ENCODE assay signal across 8 cellular contexts in the genomic region with DNA sequence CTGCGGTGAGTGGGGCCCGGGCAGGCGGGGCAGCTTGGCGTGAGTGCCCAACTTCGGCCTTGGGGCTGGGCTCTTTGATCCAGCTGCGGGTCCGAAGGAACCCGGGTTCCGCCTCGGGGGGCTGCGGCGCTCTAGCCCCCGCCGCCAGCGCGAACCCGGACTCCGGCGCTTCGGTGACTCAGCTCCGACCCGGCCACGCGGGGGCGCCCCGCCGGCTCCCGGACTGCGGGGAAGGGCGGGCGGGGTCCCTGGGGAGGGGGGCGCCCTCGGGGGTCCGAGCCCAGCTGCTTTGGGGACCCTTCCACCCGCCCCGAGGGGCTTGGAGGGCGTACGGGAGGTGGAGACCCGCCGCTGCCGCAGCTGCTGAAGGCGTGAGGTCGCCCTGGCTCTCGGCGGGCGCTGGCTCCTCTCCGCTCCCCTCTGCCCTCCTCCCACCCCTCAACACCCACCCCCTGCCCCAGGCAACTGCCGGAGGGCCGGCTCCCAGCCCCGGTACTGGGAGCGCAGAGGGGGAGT. TPM values are rescaled to one million over a fixed set of nuclear protein-coding genes. Genes with fewer than 3 reads are reported as not detected.
DNase-seq lines count a peak whose midpoint lies in the region; ATAC-seq and TF ChIP-seq lines count a peak whose summit lies in the region.

No MANE protein-coding gene starts in this region.

- intact Hi-C loops in HCT116 (cut with micrococcal nuclease) (no loop called here), adrenal gland (cut with DNase I) (loop anchor here in 1 of 2 donors (10.0 kb wide), 1 partner anchor 192 kb away; a partner anchor contains a TSS)

- POLR2A ChIA-PET in HCT116 (lab: Charles Lee) = interaction anchor here (0.6 kb wide), 2 partner anchors 55 to 188 kb away, joined by 3 to 5 read pairs; no protein-coding TSS in a partner anchor

- peak overlapping the region; percentile 94 for H3K4me2 ChIP-seq in HCT116 (ENCODE audit: low read length)

- no TSS peak for BruUV-seq in HCT116 (replicated peaks; lab: Mats Ljungman, UMichigan)

- H3K4me3 ChIP-seq in HCT116 (replicated peaks in 1 of 2; ENCODE audit: low read depth in 1 of 2, low read length in 2 of 2) (peak overlapping the region; percentile 58 to 70), SJCRH30 (peak overlapping the region; percentile 95), adrenal gland (peak overlapping the region in 2 of 4 donors; percentile 62 to 95), iPS-11a (ENCODE audit: low read depth, low read length) (peak overlapping the region; percentile 61), skin epidermis (peak overlapping the region; percentile 45 to 83 (median 70))

- H3K36me3 ChIP-seq in HCT116 (ENCODE audit: control insufficient read depth in 1 of 2, insufficient read depth in 2 of 2, low read length in 2 of 2) (no peaks in the 10 kb centered on the region), SJCRH30 (no peaks in the 10 kb centered on the region), adrenal gland (replicated peaks in 1 of 2) (no peaks in the 10 kb centered on the region)

- no peak for TF ChIP-seq RAD21 in HCT116 (IDR thresholded peaks at IDR 0.05; ENCODE audit: low read depth)

- no peaks in the 10 kb centered on the region for H3K9me3 ChIP-seq in HCT116 (ENCODE audit: control insufficient read depth in 1 of 2, insufficient read depth in 1 of 2, low read depth in 1 of 2, low read length in 2 of 2)
- H3K9me3 ChIP-seq in SJCRH30 (replicated peaks) = no peaks in the 10 kb centered on the region
- H3K9me3 ChIP-seq in adrenal gland (replicated peaks in 1 of 3) = no peaks in the 10 kb centered on the region

- peak overlapping the region; percentile 70 for H3K9ac ChIP-seq in HCT116 (ENCODE audit: low read length)

- WGBS in adrenal gland, 4 donors = 1% methylated on average over 24 to 50 of the region's 51 CpGs; no CpG with 5 or more reads in 2 of the 4 donors

- peaks cover 20% of the 10 kb centered on the region; the same call in 1 of the 2 replicates for H3K79me2 ChIP-seq in HCT116 (ENCODE audit: insufficient read depth, low read length)

- TF ChIP-seq POLR2A in HCT116 (IDR thresholded peaks at IDR 0.05; ENCODE audit: borderline replicate concordance, extremely low read depth, insufficient read depth, insufficient read length) (no peak), adrenal gland (IDR thresholded peaks at IDR 0.05) (no peak)

- H2AFZ ChIP-seq in HCT116 (ENCODE audit: low read depth, low read length, poor library complexity, severe bottlenecking) = no peak overlapping the region

- H3K4me1 ChIP-seq in HCT116 (ENCODE audit: control insufficient read depth in 1 of 2, insufficient read depth in 2 of 2, low read length in 2 of 2) (peaks cover 20 to 29% of the 10 kb centered on the region in 2 experiments), SJCRH30 (peaks cover 20% of the 10 kb centered on the region), adrenal gland (replicated peaks in 1 of 2) (peaks cover 14 to 19% of the 10 kb centered on the region in 2 donors)

- CTCF ChIA-PET in HCT116 (lab: Charles Lee) = interaction anchor here (0.6 to 2.3 kb wide), 16 partner anchors 8 to 1725 kb away, joined by 3 to 8 read pairs (median 4); a partner anchor contains a TSS

- H3K9me2 ChIP-seq in HCT116 (ENCODE audit: insufficient read depth) = no peaks in the 10 kb centered on the region

- peak; percentile 58 for ATAC-seq in HCT116

- no peaks in the 10 kb centered on the region for H4K20me1 ChIP-seq in HCT116 (ENCODE audit: insufficient read depth)

- no peaks in the 10 kb centered on the region for H3K27me3 ChIP-seq in HCT116 (ENCODE audit: insufficient read depth, low read length)
- no peaks in the 10 kb centered on the region for H3K27me3 ChIP-seq in SJCRH30
- H3K27me3 ChIP-seq in adrenal gland = no peaks in the 10 kb centered on the region

- in situ Hi-C loops in Caki2 (cut with HindIII; ENCODE audit: low pct_unique_long_range_greater_than_20kb, low sequenced_read_pairs) = no loop called here

- H3K27ac ChIP-seq in HCT116 (ENCODE audit: low read depth, low read length) (peak overlapping the region; percentile 87), SJCRH30 (peak overlapping the region; percentile 41; the same call in 1 of the 2 replicates), adrenal gland (peak overlapping the region in 3 of 5 donors; percentile 43 to 78 (median 49)), skin epidermis (peak overlapping the region; percentile 22 to 90 (median 77))

- RAD21 ChIA-PET in HCT116 (lab: Charles Lee; ENCODE audit: low non-redundant PET in 1 of 2, low total read pairs in 2 of 2, uncharacterized antibody in 2 of 2, unreplicated experiment in 2 of 2) = no interaction called here

- DNase-seq in Caki2 (ENCODE audit: low read depth) (peak; percentile 34), HCT116 (ENCODE audit: low read depth, low spot score) (no peak), SJCRH30 (peak; percentile 67 to 74), adrenal gland (peak in 4 of 7 donors; percentile 27 to 50 (median 36)), SHP77 treated with DMSO at 0.1 percent for 48 hours (lab: John Stamatoyannopoulos, UW) (no peak), HPDE6-E6E7 (ENCODE audit: extremely low spot score) (no peak)

- TF ChIP-seq CTCF in HCT116 (IDR thresholded peaks at IDR 0.05 in 2 of 3, conservative IDR thresholded peaks at IDR 0.05 in 1 of 3; ENCODE audit: borderline replicate concordance in 1 of 3, insufficient read depth in 1 of 3, low read depth in 2 of 3, low read length in 2 of 3) (peak; percentile 35 to 52 (median 48); a peak in 4 of 6 replicates), adrenal gland (IDR thresholded peaks at IDR 0.05) (peak in 3 of 6 experiments; percentile 9 to 57 (median 13))

TF ChIP-seq in HCT116, 20 proteins besides CTCF, POLR2A, EP300 and RAD21 (continues in another document):
- no peak for TF ChIP-seq POLR2AphosphoS5 (IDR thresholded peaks at IDR 0.05; ENCODE audit: low read depth, low read length)
- TF ChIP-seq, protein P1, sequence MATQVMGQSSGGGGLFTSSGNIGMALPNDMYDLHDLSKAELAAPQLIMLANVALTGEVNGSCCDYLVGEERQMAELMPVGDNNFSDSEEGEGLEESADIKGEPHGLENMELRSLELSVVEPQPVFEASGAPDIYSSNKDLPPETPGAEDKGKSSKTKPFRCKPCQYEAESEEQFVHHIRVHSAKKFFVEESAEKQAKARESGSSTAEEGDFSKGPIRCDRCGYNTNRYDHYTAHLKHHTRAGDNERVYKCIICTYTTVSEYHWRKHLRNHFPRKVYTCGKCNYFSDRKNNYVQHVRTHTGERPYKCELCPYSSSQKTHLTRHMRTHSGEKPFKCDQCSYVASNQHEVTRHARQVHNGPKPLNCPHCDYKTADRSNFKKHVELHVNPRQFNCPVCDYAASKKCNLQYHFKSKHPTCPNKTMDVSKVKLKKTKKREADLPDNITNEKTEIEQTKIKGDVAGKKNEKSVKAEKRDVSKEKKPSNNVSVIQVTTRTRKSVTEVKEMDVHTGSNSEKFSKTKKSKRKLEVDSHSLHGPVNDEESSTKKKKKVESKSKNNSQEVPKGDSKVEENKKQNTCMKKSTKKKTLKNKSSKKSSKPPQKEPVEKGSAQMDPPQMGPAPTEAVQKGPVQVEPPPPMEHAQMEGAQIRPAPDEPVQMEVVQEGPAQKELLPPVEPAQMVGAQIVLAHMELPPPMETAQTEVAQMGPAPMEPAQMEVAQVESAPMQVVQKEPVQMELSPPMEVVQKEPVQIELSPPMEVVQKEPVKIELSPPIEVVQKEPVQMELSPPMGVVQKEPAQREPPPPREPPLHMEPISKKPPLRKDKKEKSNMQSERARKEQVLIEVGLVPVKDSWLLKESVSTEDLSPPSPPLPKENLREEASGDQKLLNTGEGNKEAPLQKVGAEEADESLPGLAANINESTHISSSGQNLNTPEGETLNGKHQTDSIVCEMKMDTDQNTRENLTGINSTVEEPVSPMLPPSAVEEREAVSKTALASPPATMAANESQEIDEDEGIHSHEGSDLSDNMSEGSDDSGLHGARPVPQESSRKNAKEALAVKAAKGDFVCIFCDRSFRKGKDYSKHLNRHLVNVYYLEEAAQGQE (IDR thresholded peaks at IDR 0.05; ENCODE audit: low read depth) = no peak
- no peak for TF ChIP-seq ZFX (IDR thresholded peaks at IDR 0.05)
- no peak for TF ChIP-seq EZH2 (IDR thresholded peaks at IDR 0.05)
- no peak for TF ChIP-seq SRF (IDR thresholded peaks at IDR 0.05; ENCODE audit: low read depth)
- no peak for TF ChIP-seq EZH2phosphoT487 (IDR thresholded peaks at IDR 0.05; ENCODE audit: borderline replicate concordance)
- no peak for TF ChIP-seq ZNF274 (IDR thresholded peaks at IDR 0.05; ENCODE audit: low read depth, low read length)
- TF ChIP-seq, protein P2, sequence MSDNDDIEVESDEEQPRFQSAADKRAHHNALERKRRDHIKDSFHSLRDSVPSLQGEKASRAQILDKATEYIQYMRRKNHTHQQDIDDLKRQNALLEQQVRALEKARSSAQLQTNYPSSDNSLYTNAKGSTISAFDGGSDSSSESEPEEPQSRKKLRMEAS (IDR thresholded peaks at IDR 0.05) = no peak
- TF ChIP-seq CBX3 (IDR thresholded peaks at IDR 0.05; ENCODE audit: low read depth) = no peak
- TF ChIP-seq ELF1 (IDR thresholded peaks at IDR 0.05; ENCODE audit: borderline replicate concordance, low read depth) = no peak
- TF ChIP-seq SP1 (IDR thresholded peaks at IDR 0.05; ENCODE audit: low read depth) = no peak
- TF ChIP-seq, protein P3, sequence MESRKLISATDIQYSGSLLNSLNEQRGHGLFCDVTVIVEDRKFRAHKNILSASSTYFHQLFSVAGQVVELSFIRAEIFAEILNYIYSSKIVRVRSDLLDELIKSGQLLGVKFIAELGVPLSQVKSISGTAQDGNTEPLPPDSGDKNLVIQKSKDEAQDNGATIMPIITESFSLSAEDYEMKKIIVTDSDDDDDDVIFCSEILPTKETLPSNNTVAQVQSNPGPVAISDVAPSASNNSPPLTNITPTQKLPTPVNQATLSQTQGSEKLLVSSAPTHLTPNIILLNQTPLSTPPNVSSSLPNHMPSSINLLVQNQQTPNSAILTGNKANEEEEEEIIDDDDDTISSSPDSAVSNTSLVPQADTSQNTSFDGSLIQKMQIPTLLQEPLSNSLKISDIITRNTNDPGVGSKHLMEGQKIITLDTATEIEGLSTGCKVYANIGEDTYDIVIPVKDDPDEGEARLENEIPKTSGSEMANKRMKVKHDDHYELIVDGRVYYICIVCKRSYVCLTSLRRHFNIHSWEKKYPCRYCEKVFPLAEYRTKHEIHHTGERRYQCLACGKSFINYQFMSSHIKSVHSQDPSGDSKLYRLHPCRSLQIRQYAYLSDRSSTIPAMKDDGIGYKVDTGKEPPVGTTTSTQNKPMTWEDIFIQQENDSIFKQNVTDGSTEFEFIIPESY (IDR thresholded peaks at IDR 0.05; ENCODE audit: extremely low read depth, insufficient replicate concordance, low read length) = no peak
- no peak for TF ChIP-seq TCF7L2 (IDR thresholded peaks at IDR 0.05; ENCODE audit: borderline replicate concordance, extremely low read depth, insufficient read depth, insufficient read length)
- TF ChIP-seq CEBPB (IDR thresholded peaks at IDR 0.05; ENCODE audit: low read depth) = no peak

RNA-seq across cellular contexts. Expression of a gene that starts 0.5 kb away (rescaled TPM):
- total RNA-seq in Caki2 (2014; rRNA removed; shearing (Covaris generic); ENCODE audit: low replicate concordance) = 33.5 and 34.6 TPM in 2 replicates
- total RNA-seq in HCT116 (2021; ENCODE audit: unreplicated experiment) = 31.2 TPM
- 58.1 and 61.0 TPM in 2 replicates for polyA plus RNA-seq in HCT116 (2012)
- total RNA-seq in SJCRH30 (2014; rRNA removed; shearing (Covaris generic)) = 33.1 and 39.0 TPM in 2 replicates
- 10 to 100 TPM; 11.8 to 43.6 (median 17.1) TPM for total RNA-seq in adrenal gland
- 10 to 100 TPM in 2 of 3 donors, 1 to 10 TPM in 1; 9.6 to 36.7 (median 29.4) TPM for polyA plus RNA-seq in adrenal gland

Comparison
In these comparisons a context has a peak if more than half of its experiments do, and no peak if none do; other contexts are left out.
1. DNase-seq: peak in Caki2 (single experiment), SJCRH30 (2 of 2) and adrenal gland (4 of 7); none in HCT116 (single experiment), SHP77 treated with DMSO at 0.1 percent for 48 hours (single experiment) and HPDE6-E6E7 (single experiment).
2. Peak in every context shown above with its lines, with median percentiles within 50 percentile points of each other: H3K27ac ChIP-seq.